ENCODE assay signal across 28 cellular contexts in the genomic region with DNA sequence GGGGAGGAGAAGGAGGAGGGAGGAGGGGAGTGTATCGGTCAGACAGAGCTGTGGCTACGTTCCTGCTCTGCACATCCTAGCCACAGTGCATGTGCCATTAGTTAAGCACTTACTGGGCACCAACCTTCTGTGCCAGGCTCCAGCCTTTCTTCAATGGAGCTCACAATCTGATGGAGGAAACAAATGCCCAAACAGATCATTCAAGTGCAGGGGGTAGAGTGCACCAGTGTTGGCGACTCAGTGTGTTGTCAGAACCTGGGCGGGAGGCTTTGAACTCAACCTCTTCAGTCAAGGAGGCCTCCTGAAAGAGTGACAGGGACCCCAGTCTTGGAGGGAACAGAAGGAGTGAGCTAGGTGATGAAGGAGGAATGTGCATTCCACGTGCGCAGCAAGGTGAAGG.
"Had no signal": no experiment of that assay in that cellular context is flagged by ENCODE, and none has a peak within 500 bp of the region (broad histone marks: within the 10 kb centered on the region; RNA-seq: fewer than 3 reads in every experiment).

No MANE protein-coding gene starts in this region.

- H3K4me1 Mint-ChIP-seq: activated CD4-positive, alpha-beta memory T cell treated with anti-CD3 and anti-CD28 coated beads, Interleukin-2, amount 10 ng/mL, durations not matched to agents 7 days and 5 days; activated naive CD4-positive, alpha-beta T cell treated with anti-CD3 and anti-CD28 coated beads, Interleukin-2, amount 10 ng/mL, durations not matched to agents 7 days and 5 days; activated naive CD8-positive, alpha-beta T cell treated with anti-CD3 and anti-CD28 coated beads, Interleukin-2, amount 50 U/mL, for 24 hours had no signal

- H3K9me3 Mint-ChIP-seq: activated CD4-positive, alpha-beta memory T cell treated with anti-CD3 and anti-CD28 coated beads, Interleukin-2, amount 10 ng/mL, durations not matched to agents 7 days and 5 days; activated naive CD4-positive, alpha-beta T cell treated with anti-CD3 and anti-CD28 coated beads, Interleukin-2, amount 10 ng/mL, durations not matched to agents 7 days and 5 days; activated naive CD8-positive, alpha-beta T cell treated with anti-CD3 and anti-CD28 coated beads, Interleukin-2, amount 50 U/mL, for 24 hours had no signal

- DNase-seq: activated CD4-positive, alpha-beta memory T cell treated with anti-CD3 and anti-CD28 coated beads, Interleukin-2, amount 10 ng/mL, durations not matched to agents 7 days and 5 days; activated CD4-positive, alpha-beta T cell treated with anti-CD3 and anti-CD28 coated beads for 1 hour; activated CD4-positive, alpha-beta T cell treated with anti-CD3 and anti-CD28 coated beads for 48 hours; activated CD4-positive, CD25-positive, alpha-beta regulatory T cell; activated effector memory CD4-positive, alpha-beta T cell treated with Interleukin-2 at 50 U/mL for 16 hours; activated naive CD4-positive, alpha-beta T cell treated with anti-CD3 and anti-CD28 coated beads, Interleukin-2, amount 10 ng/mL, durations not matched to agents 7 days and 5 days; activated naive CD8-positive, alpha-beta T cell treated with anti-CD3 and anti-CD28 coated beads, Interleukin-2, amount 50 U/mL, for 24 hours; activated T-cell treated with anti-CD3 and anti-CD28 coated beads, Interleukin-2, amount 50 U/mL, for 48 hours; anterior cingulate cortex; central memory CD4-positive, alpha-beta T cell; Karpas-422; KBM-7; NCI-H1105 treated with DMSO at 0.1 percent for 48 hours; NCI-H1436; NCI-H1694; NCI-H1930; NCI-H345; NCI-H524 treated with DMSO at 0.1 percent for 48 hours; NCI-H748 treated with DMSO at 0.1 percent for 48 hours; NK-92 treated with Interleukin-12 subunit alpha and Interleukin-12 subunit beta, amount 100 ng/mL, for 24 hours; PC-3; Peyer's patch; RPMI8226; T1000; WERI-Rb-1 had no signal

- ATAC-seq: activated naive CD8-positive, alpha-beta T cell treated with anti-CD3 and anti-CD28 coated beads, Interleukin-2, amount 50 U/mL, for 24 hours; PC-3 had no signal

- H3K27ac ChIP-seq: Peyer's patch, WERI-Rb-1 had no signal

- H3K27me3 ChIP-seq: Peyer's patch had no signal

- H3K4me3 ChIP-seq: Peyer's patch had no signal

- H3K4me1 ChIP-seq: Peyer's patch had no signal

- H3K36me3 ChIP-seq: Peyer's patch, WERI-Rb-1 had no signal

- H3K27ac Mint-ChIP-seq: activated CD4-positive, alpha-beta memory T cell treated with anti-CD3 and anti-CD28 coated beads, Interleukin-2, amount 10 ng/mL, durations not matched to agents 7 days and 5 days; activated naive CD4-positive, alpha-beta T cell treated with anti-CD3 and anti-CD28 coated beads, Interleukin-2, amount 10 ng/mL, durations not matched to agents 7 days and 5 days; activated naive CD8-positive, alpha-beta T cell; activated naive CD8-positive, alpha-beta T cell treated with anti-CD3 and anti-CD28 coated beads, Interleukin-2, amount 50 U/mL, for 24 hours; brain had no signal

- H3K36me3 Mint-ChIP-seq: activated naive CD4-positive, alpha-beta T cell treated with anti-CD3 and anti-CD28 coated beads, Interleukin-2, amount 10 ng/mL, durations not matched to agents 7 days and 5 days; activated naive CD8-positive, alpha-beta T cell; brain had no signal

- FAIRE-seq: bronchial epithelial cell had no signal

- H3K4me3 Mint-ChIP-seq: activated CD4-positive, alpha-beta memory T cell treated with anti-CD3 and anti-CD28 coated beads, Interleukin-2, amount 10 ng/mL, durations not matched to agents 7 days and 5 days; activated naive CD4-positive, alpha-beta T cell treated with anti-CD3 and anti-CD28 coated beads, Interleukin-2, amount 10 ng/mL, durations not matched to agents 7 days and 5 days; activated naive CD8-positive, alpha-beta T cell; activated naive CD8-positive, alpha-beta T cell treated with anti-CD3 and anti-CD28 coated beads, Interleukin-2, amount 50 U/mL, for 24 hours; brain had no signal

- H3K9me3 ChIP-seq: Peyer's patch had no signal
